In the genomic region with DNA sequence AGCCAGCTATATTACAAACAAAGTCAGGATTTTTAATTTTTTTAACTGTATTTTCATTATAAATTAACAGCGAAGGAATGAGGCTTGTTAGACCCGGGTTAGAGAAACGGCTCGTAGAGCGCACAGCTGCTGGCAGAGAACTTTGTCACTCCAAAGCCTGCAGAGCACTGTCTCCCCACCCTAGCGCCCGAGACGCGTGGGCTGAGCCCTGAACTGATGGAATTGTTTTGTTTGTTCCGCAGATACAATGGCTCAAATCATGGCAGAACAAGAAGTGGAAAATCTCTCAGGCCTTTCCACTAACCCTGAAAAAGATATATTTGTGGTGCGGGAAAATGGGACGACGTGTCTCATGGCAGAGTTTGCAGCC, we compare ENCODE assay signal across 15 cellular contexts. TPM values are rescaled to one million over a fixed set of nuclear protein-coding genes. Genes with fewer than 3 reads are reported as not detected.
DNase-seq lines count a peak whose midpoint lies in the region; ATAC-seq and TF ChIP-seq lines count a peak whose summit lies in the region.
"Had no signal": no experiment of that assay in that cellular context is flagged by ENCODE, and none has a peak within 500 bp of the region (broad histone marks: within the 10 kb centered on the region; RNA-seq: fewer than 3 reads in every experiment).

No MANE protein-coding gene starts in this region.

- no peak for TF ChIP-seq CTCF in chondrocyte (IDR thresholded peaks at IDR 0.05)
- TF ChIP-seq CTCF in colonic mucosa (IDR thresholded peaks at IDR 0.05): no peak
- no peak for TF ChIP-seq CTCF in esophagus squamous epithelium (IDR thresholded peaks at IDR 0.05)

- H3K4me3 ChIP-seq in ACC112 (ENCODE audit: low read depth, low read length): peak overlapping the region; percentile 13; the same call in 1 of the 2 replicates
- H3K4me3 ChIP-seq in H7 (ENCODE audit: insufficient read depth, low read depth, low read length): peak overlapping the region; percentile 49; the same call in 1 of the 2 replicates
- H3K4me3 ChIP-seq in colonic mucosa: no peak overlapping the region
- H3K4me3 ChIP-seq in esophagus squamous epithelium: peak overlapping the region in 2 of 4 donors; percentile 26 to 48

- H3K27me3 Mint-ChIP-seq in chondrocyte (ENCODE audit: low read depth) (peaks cover 54% of the 10 kb centered on the region), naive B cell (peaks cover 35 to 52% (median 35%) of the 10 kb centered on the region in 3 donors)

- 4 to 11% methylated on average over 12 to 13 of the region's 13 CpGs for WGBS in esophagus squamous epithelium, 2 donors

- H3K9me3 Mint-ChIP-seq in chondrocyte (ENCODE audit: low read depth): no peaks in the 10 kb centered on the region
- H3K9me3 Mint-ChIP-seq in naive B cell: peaks cover 0 to 2% (median 0%) of the 10 kb centered on the region in 7 donors
- H3K9me3 Mint-ChIP-seq: activated T-helper 2 cell treated with anti-CD3 and anti-CD28 coated beads, Interferon-gamma antibody, Interleukin-2, Interleukin-4, amounts not matched to agents 10 μg/mL and 5 μg/mL and 100 μg/mL, durations not matched to agents 14 hours and 24 hours and 36 hours had no signal

- H3K4me3 Mint-ChIP-seq in chondrocyte (ENCODE audit: unreplicated experiment) (peak overlapping the region; percentile 71), naive B cell (peak overlapping the region; percentile 67 to 90 (median 80))

- H3K36me3 Mint-ChIP-seq in chondrocyte (ENCODE audit: low read depth): peaks cover 3% of the 10 kb centered on the region
- no peaks in the 10 kb centered on the region for H3K36me3 Mint-ChIP-seq in naive B cell

- TF ChIP-seq POLR2A in esophagus squamous epithelium (IDR thresholded peaks at IDR 0.05): no peak

- H3K79me2 ChIP-seq in ACC112 (ENCODE audit: control insufficient read depth, insufficient read depth, low read length, unreplicated experiment): no peaks in the 10 kb centered on the region

- peaks cover 26% of the 10 kb centered on the region for H3K4me1 Mint-ChIP-seq in chondrocyte (ENCODE audit: low read depth)
- H3K4me1 Mint-ChIP-seq in naive B cell: peaks cover 10 to 45% (median 35%) of the 10 kb centered on the region in 3 donors

- no peak overlapping the region for H3K9ac ChIP-seq in colonic mucosa (ENCODE audit: low read depth in 2 of 2, low read length in 2 of 2)

- no peak overlapping the region for H2AFZ ChIP-seq in ACC112 (ENCODE audit: low read length, unreplicated experiment)

- no peaks in the 10 kb centered on the region for H3K9me3 ChIP-seq in colonic mucosa
- no peaks in the 10 kb centered on the region for H3K9me3 ChIP-seq in esophagus squamous epithelium

- H3K27ac Mint-ChIP-seq in chondrocyte (ENCODE audit: unreplicated experiment) (no peak overlapping the region), naive B cell (no peak overlapping the region)
- H3K27ac Mint-ChIP-seq: activated T-helper 2 cell treated with anti-CD3 and anti-CD28 coated beads, Interferon-gamma antibody, Interleukin-2, Interleukin-4, amounts not matched to agents 10 μg/mL and 5 μg/mL and 100 μg/mL, durations not matched to agents 14 hours and 24 hours and 36 hours had no signal

- H3K4me1 ChIP-seq in ACC112 (ENCODE audit: control insufficient read depth, insufficient read depth, low read length, unreplicated experiment) (peaks cover 3% of the 10 kb centered on the region), colonic mucosa (no peaks in the 10 kb centered on the region), esophagus squamous epithelium (peaks cover 0 to 27% (median 17%) of the 10 kb centered on the region in 3 donors)

- DNase-seq in H7 (peak; percentile 31), chondrocyte (ENCODE audit: low spot score) (no peak), naive B cell (no peak), amniotic stem cell (lab: John Stamatoyannopoulos, UW) (no peak), NCI-H146 treated with DMSO at 0.1 percent for 48 hours (lab: John Stamatoyannopoulos, UW; ENCODE audit: unreplicated experiment) (no peak), colonic mucosa (no peak), esophagus squamous epithelium (lab: John Stamatoyannopoulos, UW) (no peak)
- DNase-seq: central memory CD4-positive, alpha-beta T cell; NCI-H1436 treated with DMSO at 0.1 percent for 48 hours; NK-92 treated with Interleukin-12 subunit alpha and Interleukin-12 subunit beta, amount 100 ng/mL, for 24 hours had no signal

- intact Hi-C loops in colonic mucosa (cut with DNase I): no loop called here
- intact Hi-C loops in esophagus squamous epithelium (cut with DNase I): no loop called here

- H3K36me3 ChIP-seq in ACC112 (ENCODE audit: insufficient read depth, low read length) (no peaks in the 10 kb centered on the region), H7 (replicated peaks; ENCODE audit: control insufficient read depth, insufficient read depth, low read length) (no peaks in the 10 kb centered on the region), colonic mucosa (no peaks in the 10 kb centered on the region), esophagus squamous epithelium (no peaks in the 10 kb centered on the region)

- H3K27me3 ChIP-seq in ACC112 (ENCODE audit: insufficient read depth, low read length): peaks cover 100% of the 10 kb centered on the region
- peaks cover 84% of the 10 kb centered on the region for H3K27me3 ChIP-seq in H7 (ENCODE audit: control insufficient read depth, insufficient read depth, low read length)
- H3K27me3 ChIP-seq in colonic mucosa: peaks cover 52% of the 10 kb centered on the region
- peaks cover 0 to 89% (median 2%) of the 10 kb centered on the region in 4 donors for H3K27me3 ChIP-seq in esophagus squamous epithelium

- no peak for ATAC-seq in naive B cell (ENCODE audit: low read depth in 2 of 2)

- no peak overlapping the region for H3K27ac ChIP-seq in ACC112 (ENCODE audit: low read depth, low read length)
- H3K27ac ChIP-seq in colonic mucosa: no peak overlapping the region
- H3K27ac ChIP-seq in esophagus squamous epithelium: no peak overlapping the region
- H3K27ac ChIP-seq: C4-2B, SK-N-MC had no signal

RNA-seq across cellular contexts. Expression of a gene that starts 0.8 kb away (rescaled TPM):
- 0.78 and 1.4 TPM in 2 replicates for total RNA-seq in H7 (2014; rRNA removed; shearing (Covaris generic))
- 2.5 to 2.9 TPM (median 2.6 TPM) in 3 replicates for total RNA-seq in chondrocyte
- polyA plus RNA-seq in naive B cell (ENCODE audit: low read depth in 6 of 6): 1 to 10 TPM in 3 of 6 donors, under 1 TPM in 2, not detected in 1; 0.27 to 2.2 (median 1.2) TPM
- total RNA-seq in colonic mucosa: under 1 TPM; 0.30 to 0.32 TPM
- total RNA-seq in esophagus squamous epithelium: not detected
- total RNA-seq: activated T-helper 2 cell treated with anti-CD3 and anti-CD28 coated beads, Interferon-gamma antibody, Interleukin-2, Interleukin-4, amounts not matched to agents 10 μg/mL and 5 μg/mL and 100 μg/mL, durations not matched to agents 14 hours and 24 hours and 36 hours; omental fat pad had no signal
